17 cellular contexts compared by ENCODE assay signal in the genomic region with DNA sequence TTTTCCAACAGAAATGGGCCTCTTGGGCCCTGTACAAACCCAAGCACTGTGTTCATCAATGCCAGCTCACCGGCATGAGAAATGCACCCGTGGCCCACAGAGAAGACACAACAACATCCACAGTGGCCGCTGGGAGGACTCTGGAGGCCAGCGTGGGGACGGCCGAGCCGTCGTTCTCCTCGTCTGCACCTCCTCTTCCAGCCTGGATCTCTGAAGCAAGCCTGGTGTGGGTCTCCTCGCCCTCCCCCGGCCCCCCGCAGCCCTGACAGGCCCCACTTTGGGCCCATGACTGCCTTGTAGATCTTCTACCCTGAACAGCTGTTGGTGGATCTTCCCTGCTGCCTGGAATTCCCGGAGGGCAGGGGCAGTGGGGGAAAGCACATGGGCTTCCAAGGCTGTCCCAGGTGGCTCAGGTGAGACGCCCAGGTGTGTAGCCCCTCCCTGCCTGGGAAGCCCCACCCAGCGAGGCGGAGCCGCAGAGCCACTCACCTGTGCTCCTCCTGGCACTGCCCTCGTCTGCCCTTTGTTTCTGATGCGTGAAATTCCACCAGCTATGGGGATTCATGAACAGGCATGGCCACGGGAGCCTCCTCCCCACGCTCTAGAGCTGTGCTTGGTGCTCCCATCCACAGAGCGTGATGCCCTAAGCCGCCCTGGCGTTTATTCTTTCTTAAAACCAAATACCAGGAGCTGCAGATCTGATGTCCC.
"Had no signal": no experiment of that assay in that cellular context is flagged by ENCODE, and none has a peak within 500 bp of the region (broad histone marks: within the 10 kb centered on the region; RNA-seq: fewer than 3 reads in every experiment).

No MANE protein-coding gene starts in this region.

- H3K36me3 ChIP-seq: ovary, prostate gland, thyroid gland had no signal

- ATAC-seq: activated CD4-positive, alpha-beta T cell treated with anti-CD3 and anti-CD28 coated beads for 36 hours; left lobe of liver had no signal

- H3K27ac ChIP-seq: ovary, prostate gland, thyroid gland had no signal

- H3K36me3 Mint-ChIP-seq: mesothelial cell of epicardium had no signal

- H3K9me3 ChIP-seq: ovary, prostate gland, thyroid gland had no signal

- H3K4me3 ChIP-seq: ovary, prostate gland, thyroid gland had no signal

- H3K4me1 ChIP-seq: prostate gland, thyroid gland had no signal

- H3K4me1 Mint-ChIP-seq: activated B cell treated with CpG ODN at 0.5 μM for 24 hours, mesothelial cell of epicardium had no signal

- H3K27me3 ChIP-seq: ovary, thyroid gland had no signal

- H3K27me3 Mint-ChIP-seq: activated B cell treated with CpG ODN at 0.5 μM for 24 hours; activated CD4-positive, alpha-beta memory T cell treated with anti-CD3 and anti-CD28 coated beads for 36 hours; activated CD4-positive, alpha-beta T cell treated with anti-CD3 and anti-CD28 coated beads for 36 hours; activated CD8-positive, alpha-beta memory T cell treated with anti-CD3 and anti-CD28 coated beads, Interleukin-2, amount 10 ng/mL, durations not matched to agents 7 days and 5 days; naive thymus-derived CD8-positive, alpha-beta T cell; stimulated activated naive CD8-positive, alpha-beta T cell treated with anti-CD3 and anti-CD28 coated beads, Interleukin-15, Interleukin-2, amounts not matched to agents 100 ng/mL and 50 ng/mL, for 24 hours had no signal

- H3K4me3 Mint-ChIP-seq: activated B cell treated with CpG ODN at 0.5 μM for 24 hours; activated CD4-positive, alpha-beta memory T cell treated with anti-CD3 and anti-CD28 coated beads for 36 hours; activated CD4-positive, alpha-beta T cell treated with anti-CD3 and anti-CD28 coated beads for 36 hours; activated CD8-positive, alpha-beta memory T cell treated with anti-CD3 and anti-CD28 coated beads, Interleukin-2, amount 10 ng/mL, durations not matched to agents 7 days and 5 days; mesothelial cell of epicardium; stimulated activated naive CD8-positive, alpha-beta T cell treated with anti-CD3 and anti-CD28 coated beads, Interleukin-15, Interleukin-2, amounts not matched to agents 100 ng/mL and 50 ng/mL, for 24 hours had no signal

- H3K27ac Mint-ChIP-seq: activated B cell treated with CpG ODN at 0.5 μM for 24 hours; activated CD4-positive, alpha-beta memory T cell treated with anti-CD3 and anti-CD28 coated beads for 36 hours; activated CD4-positive, alpha-beta T cell treated with anti-CD3 and anti-CD28 coated beads for 36 hours; activated CD8-positive, alpha-beta memory T cell treated with anti-CD3 and anti-CD28 coated beads, Interleukin-2, amount 10 ng/mL, durations not matched to agents 7 days and 5 days; mesothelial cell of epicardium; stimulated activated naive CD8-positive, alpha-beta T cell treated with anti-CD3 and anti-CD28 coated beads, Interleukin-15, Interleukin-2, amounts not matched to agents 100 ng/mL and 50 ng/mL, for 24 hours had no signal

- DNase-seq: activated B cell treated with CpG ODN at 0.5 μM for 24 hours; activated CD4-positive, alpha-beta memory T cell treated with anti-CD3 and anti-CD28 coated beads for 36 hours; activated CD4-positive, alpha-beta T cell treated with anti-CD3 and anti-CD28 coated beads for 36 hours; activated T-cell treated with anti-CD3 and anti-CD28 coated beads for 4 hours; cortex of kidney; foreskin fibroblast; ovary; stimulated activated CD4-positive, alpha-beta T cell treated with anti-CD3 and anti-CD28 coated beads, Interleukin-4, amount 100 ng/mL, for 4 hours; substantia nigra; T1000; thyroid gland had no signal
